In the genomic region with DNA sequence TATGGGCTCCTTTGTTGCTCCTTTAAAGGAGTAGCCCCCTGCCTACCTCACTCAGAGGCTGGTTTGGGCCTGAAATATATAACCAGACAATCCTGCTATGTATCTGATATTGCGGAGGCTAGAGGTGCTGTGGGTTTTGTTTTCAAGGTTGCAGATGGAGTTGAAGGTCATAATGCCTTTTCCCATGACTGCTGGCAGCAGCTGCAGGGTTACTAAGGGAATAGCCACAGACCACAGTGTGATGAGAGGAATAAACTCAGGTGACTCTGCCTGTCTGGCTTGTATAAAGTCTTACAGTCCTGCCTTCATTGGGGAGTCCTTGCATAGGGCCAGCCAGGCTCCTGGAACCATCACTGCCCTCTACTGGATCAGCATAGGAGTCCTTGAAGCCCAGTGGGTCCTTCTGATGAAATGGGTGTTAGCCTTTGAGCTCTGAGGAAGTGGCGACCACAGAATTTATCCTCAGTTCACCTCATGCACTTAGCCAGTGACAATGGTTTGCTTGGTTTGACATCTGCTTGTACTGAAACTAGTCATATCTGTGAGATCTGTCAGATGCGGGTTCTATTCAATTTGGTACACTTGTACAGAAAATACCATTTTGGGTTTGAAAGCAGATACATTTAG, we compare ENCODE assay signal across 8 cellular contexts.
DNase-seq lines count a peak whose midpoint lies in the region; ATAC-seq and TF ChIP-seq lines count a peak whose summit lies in the region.
"Had no signal": no experiment of that assay in that cellular context is flagged by ENCODE, and none has a peak within 500 bp of the region (broad histone marks: within the 10 kb centered on the region; RNA-seq: fewer than 3 reads in every experiment).

No MANE protein-coding gene starts in this region.

- in situ Hi-C loops in mammary epithelial cell (cut with MboI; ENCODE audit: low sequenced_read_pairs in 2 of 2): loop anchor here in 1 of 2 donors (25.0 kb wide), 1 partner anchor 247 kb away; the partner anchor contains the start of gene IVNS1ABP

- no peaks in the 10 kb centered on the region for H3K79me2 ChIP-seq in mammary epithelial cell (ENCODE audit: insufficient read depth, low read length)

- no peaks in the 10 kb centered on the region for H3K9me3 ChIP-seq in mammary epithelial cell (replicated peaks; ENCODE audit: insufficient read depth, low read length)

- intact Hi-C loops in mammary epithelial cell (cut with micrococcal nuclease): loop anchor here (1.0 to 5.0 kb wide), 3 partner anchors 111 to 242 kb away; partner anchors contain the start of gene IVNS1ABP

- 98% methylated on average over 3 of the region's 3 CpGs for WGBS in mammary epithelial cell (ENCODE audit: low coverage, missing lambda C conversion rate)

- no TSS peak for BruUV-seq in mammary epithelial cell (replicated peaks; lab: Mats Ljungman, UMichigan)

- peaks cover 17% of the 10 kb centered on the region for H3K4me1 ChIP-seq in mammary epithelial cell (ENCODE audit: insufficient read depth, low read length)

- peak; percentile 60 to 74 for TF ChIP-seq CTCF in mammary epithelial cell (conservative IDR thresholded peaks at IDR 0.05 in 1 of 2, IDR thresholded peaks at IDR 0.05 in 1 of 2; ENCODE audit: extremely low read depth in 1 of 2, insufficient read depth in 1 of 2, low read depth in 1 of 2, low read length in 2 of 2)

- H3K4me2 ChIP-seq in mammary epithelial cell (ENCODE audit: insufficient read depth, low read depth, low read length): no peak overlapping the region

- no peak overlapping the region for H2AFZ ChIP-seq in mammary epithelial cell (ENCODE audit: low read depth, low read length)

- no peak overlapping the region for H3K9ac ChIP-seq in mammary epithelial cell (ENCODE audit: insufficient read depth, low read length)

- peak; percentile 94 for ATAC-seq in GM21381 (IDR thresholded peaks at IDR 0.05; ENCODE audit: unreplicated experiment)
- ATAC-seq in HG03558 (IDR thresholded peaks at IDR 0.05; ENCODE audit: extremely low read depth, unreplicated experiment): peak; percentile 96
- peak; percentile 88 for ATAC-seq in SK-N-SH treated with all-trans-retinoic acid at 6 μM for 48 hours
- ATAC-seq in left lobe of liver: peak; percentile 96

- H3K36me3 ChIP-seq in mammary epithelial cell (ENCODE audit: insufficient read depth, low read length): no peaks in the 10 kb centered on the region

- H3K27me3 ChIP-seq in mammary epithelial cell (ENCODE audit: insufficient read depth, low read length): no peaks in the 10 kb centered on the region

- DNase-seq in GF-D8 (lab: John Stamatoyannopoulos, UW) (peak; percentile 31), mammary epithelial cell (peak; percentile 65), left lobe of liver (ENCODE audit: low spot score) (peak; percentile 51), substantia nigra (lab: John Stamatoyannopoulos, UW) (peak in 38 of 49 donors; percentile 1 to 69 (median 19))

- H3K27ac ChIP-seq in mammary epithelial cell (ENCODE audit: insufficient read depth, low read depth, low read length) (no peak overlapping the region), substantia nigra (ENCODE audit: low read depth, low read length, poor library complexity, severe bottlenecking) (no peak overlapping the region)
- H3K27ac ChIP-seq: epithelial cell of prostate had no signal

- H3K4me3 ChIP-seq in mammary epithelial cell (replicated peaks in 1 of 3; ENCODE audit: insufficient read depth in 1 of 3, low read depth in 2 of 3, low read length in 3 of 3): no peak overlapping the region

- CTCF ChIA-PET in mammary epithelial cell (lab: Charles Lee; ENCODE audit: low non-redundant PET): interaction anchor here (0.6 to 1.0 kb wide), 3 partner anchors 36 to 243 kb away, joined by 3 to 5 read pairs (median 4); partner anchors contain the start of gene IVNS1ABP

- dilution Hi-C loops in mammary epithelial cell (cut with HindIII; ENCODE audit: low sequenced_read_pairs): loop anchor here (10.0 kb wide), 1 partner anchor 85 kb away; no protein-coding TSS in a partner anchor

- H4K20me1 ChIP-seq in mammary epithelial cell (ENCODE audit: insufficient read depth, low read length): no peaks in the 10 kb centered on the region

TF ChIP-seq in SK-N-SH treated with all-trans-retinoic acid at 6 μM for 48 hours, 23 proteins besides CTCF, POLR2A, EP300 and RAD21:
- TF ChIP-seq CSDC2 (CRISPR knock-in tag; IDR thresholded peaks at IDR 0.05): no peak
- TF ChIP-seq SNAI2 (CRISPR knock-in tag; IDR thresholded peaks at IDR 0.05): no peak
- TF ChIP-seq, protein P1, sequence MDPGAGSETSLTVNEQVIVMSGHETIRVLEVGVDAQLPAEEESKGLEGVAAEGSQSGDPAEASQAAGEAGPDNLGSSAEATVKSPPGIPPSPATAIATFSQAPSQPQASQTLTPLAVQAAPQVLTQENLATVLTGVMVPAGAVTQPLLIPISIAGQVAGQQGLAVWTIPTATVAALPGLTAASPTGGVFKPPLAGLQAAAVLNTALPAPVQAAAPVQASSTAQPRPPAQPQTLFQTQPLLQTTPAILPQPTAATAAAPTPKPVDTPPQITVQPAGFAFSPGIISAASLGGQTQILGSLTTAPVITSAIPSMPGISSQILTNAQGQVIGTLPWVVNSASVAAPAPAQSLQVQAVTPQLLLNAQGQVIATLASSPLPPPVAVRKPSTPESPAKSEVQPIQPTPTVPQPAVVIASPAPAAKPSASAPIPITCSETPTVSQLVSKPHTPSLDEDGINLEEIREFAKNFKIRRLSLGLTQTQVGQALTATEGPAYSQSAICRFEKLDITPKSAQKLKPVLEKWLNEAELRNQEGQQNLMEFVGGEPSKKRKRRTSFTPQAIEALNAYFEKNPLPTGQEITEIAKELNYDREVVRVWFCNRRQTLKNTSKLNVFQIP (CRISPR knock-in tag; IDR thresholded peaks at IDR 0.05; ENCODE audit: borderline replicate concordance, low read depth): no peak
- no peak for TF ChIP-seq ZFP3 (CRISPR knock-in tag; IDR thresholded peaks at IDR 0.05)
- TF ChIP-seq RARB (CRISPR knock-in tag; IDR thresholded peaks at IDR 0.05): no peak
- TF ChIP-seq ESRRG (CRISPR knock-in tag; IDR thresholded peaks at IDR 0.05): no peak
- TF ChIP-seq ISL1 (CRISPR knock-in tag; IDR thresholded peaks at IDR 0.05): no peak
- no peak for TF ChIP-seq OSR1 (CRISPR knock-in tag; IDR thresholded peaks at IDR 0.05)
- no peak for TF ChIP-seq GLIS3 (CRISPR knock-in tag; IDR thresholded peaks at IDR 0.05)
- TF ChIP-seq TCF4 (CRISPR knock-in tag; IDR thresholded peaks at IDR 0.05; ENCODE audit: borderline replicate concordance): no peak
- TF ChIP-seq PPARA (CRISPR knock-in tag; IDR thresholded peaks at IDR 0.05; ENCODE audit: borderline replicate concordance): no peak
TF ChIP-seq in SK-N-SH treated with all-trans-retinoic acid at 6 μM for 48 hours: peak in this region for 0.
